11 cellular contexts compared by ENCODE assay signal in the genomic region with DNA sequence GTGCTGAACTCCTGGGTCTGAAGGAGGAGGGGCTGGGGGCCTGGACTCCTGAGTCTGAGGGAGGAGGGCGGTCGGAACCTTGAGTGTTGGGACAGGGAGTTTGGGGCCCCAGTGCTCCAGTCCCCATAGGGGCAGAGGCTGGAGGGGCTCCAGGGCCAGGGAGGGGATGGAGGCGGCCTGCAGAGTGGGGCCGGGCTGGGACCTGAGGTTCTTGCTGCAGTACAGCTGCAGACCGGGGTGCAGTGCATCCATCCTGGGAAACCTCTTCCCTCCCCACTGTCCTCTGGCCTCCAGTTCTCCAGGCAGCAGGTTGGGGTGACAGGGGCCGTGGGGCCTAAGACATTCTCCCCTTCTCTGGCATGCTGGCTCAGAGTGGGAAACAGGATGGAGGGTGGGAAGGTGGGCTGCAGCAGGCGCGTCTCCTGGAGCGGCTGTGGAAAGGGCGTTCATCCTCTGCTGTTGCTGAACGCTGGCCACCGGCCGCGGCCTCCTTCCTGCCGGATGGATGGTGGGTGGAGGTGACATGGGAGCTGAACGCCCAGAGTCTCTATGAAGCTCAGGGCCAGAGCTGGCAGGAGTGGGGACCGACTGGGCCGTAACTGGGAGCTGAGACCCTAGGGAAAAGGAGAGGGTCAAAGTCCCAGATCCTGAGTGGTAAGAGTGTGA. TPM values are rescaled to one million over a fixed set of nuclear protein-coding genes. Genes with fewer than 3 reads are reported as not detected.
DNase-seq lines count a peak whose midpoint lies in the region; ATAC-seq, FAIRE-seq and TF ChIP-seq lines count a peak whose summit lies in the region.
"Had no signal": no experiment of that assay in that cellular context is flagged by ENCODE, and none has a peak within 500 bp of the region (broad histone marks: within the 10 kb centered on the region; RNA-seq: fewer than 3 reads in every experiment).

No MANE protein-coding gene starts in this region.

- H3K36me3 Mint-ChIP-seq in neural progenitor cell, result peaks cover 3% of the 10 kb centered on the region

- H2BK15ac ChIP-seq in H1 (ENCODE audit: low read length), result no peak overlapping the region

- H4K8ac ChIP-seq in H1 (ENCODE audit: extremely low read depth, insufficient read depth, low read length), result peak overlapping the region; percentile 6; the same call in 1 of the 2 replicates

- no peak overlapping the region for H2BK20ac ChIP-seq in H1 (ENCODE audit: low read length)

- POLR2A ChIA-PET in BJ (lab: Charles Lee) (no interaction called here), H1 (lab: Charles Lee; ENCODE audit: partially characterized antibody) (interaction anchor here (0.5 to 1.1 kb wide), 4 partner anchors 74 to 339 kb away, joined by 3 read pairs; partner anchors contain the start of genes UBE2S and ZNF784)

- H2AK5ac ChIP-seq in H1 (ENCODE audit: low read depth, low read length), result no peak overlapping the region

- no peak overlapping the region for H4K5ac ChIP-seq in H1 (ENCODE audit: insufficient read length, low read depth, low read length)

- no peak for ATAC-seq in HG03039 (IDR thresholded peaks at IDR 0.05; ENCODE audit: unreplicated experiment)

- WGBS in H1 (ENCODE audit: extremely low coverage in 1 of 2, insufficient coverage in 1 of 2, insufficient read length in 1 of 2, insufficient replicate concordance in 2 of 2, low coverage in 1 of 2, low lambda C conversion rate in 2 of 2, missing lambda C conversion rate in 1 of 2), 2 experiments, result 90% methylated on average over 18 of the region's 18 CpGs; no CpG with 5 or more reads in 1 of the 2 experiments

- H2AFZ ChIP-seq in KMS-11 (ENCODE audit: low read depth) (no peak overlapping the region), H1 (ENCODE audit: low read length) (no peak overlapping the region), neural progenitor cell (replicated peaks) (no peak overlapping the region)

- H3K27ac ChIP-seq in KMS-11 (no peak overlapping the region), H1 (ENCODE audit: low read depth, low read length) (no peak overlapping the region; the same call in 1 of the 2 replicates), neural progenitor cell (peak overlapping the region; percentile 53)

- H3K4me3 Mint-ChIP-seq in neural progenitor cell, result peak overlapping the region; percentile 89

- 0 out of 2 replicates have a peak overlapping the region, but pooled peaks have one; percentile 5 for H2BK5ac ChIP-seq in H1 (ENCODE audit: low read depth, low read length)

- peaks cover 4% of the 10 kb centered on the region for H3K27me3 Mint-ChIP-seq in neural progenitor cell (ENCODE audit: insufficient read depth, low read depth)

- peaks cover 30% of the 10 kb centered on the region for H3F3A ChIP-seq in neural progenitor cell (ENCODE audit: low read depth)

- TF ChIP-seq CTCF in BJ (IDR thresholded peaks at IDR 0.05; ENCODE audit: insufficient read depth, low read depth, low read length) (no peak), KMS-11 (conservative IDR thresholded peaks at IDR 0.05; ENCODE audit: low read depth, low read length) (no peak), H1 (IDR thresholded peaks at IDR 0.05; ENCODE audit: control extremely low read depth in 1 of 3, insufficient read depth in 1 of 3, low read depth in 1 of 3, low read length in 3 of 3) (no peak), neural progenitor cell (IDR thresholded peaks at IDR 0.05) (no peak)

- CTCF ChIA-PET in BJ (lab: Yijun Ruan, JAX) (interaction anchor here (1.8 kb wide), 1 partner anchor 16 kb away, joined by 8 read pairs; no protein-coding TSS in a partner anchor), H1 (lab: Charles Lee; ENCODE audit: partially characterized antibody) (interaction anchor here (0.8 to 0.9 kb wide), 2 partner anchors 16 to 25 kb away, joined by 3 to 5 read pairs; no protein-coding TSS in a partner anchor)

- no peaks in the 10 kb centered on the region for H4K20me1 ChIP-seq in KMS-11 (ENCODE audit: insufficient read depth)
- H4K20me1 ChIP-seq in H1 (replicated peaks in 1 of 2; ENCODE audit: control insufficient read depth in 1 of 2, insufficient read depth in 2 of 2, low read length in 2 of 2), result no peaks in the 10 kb centered on the region
- H4K20me1 ChIP-seq in neural progenitor cell (ENCODE audit: low read depth), result peaks cover 5% of the 10 kb centered on the region

- no peak overlapping the region for H3K23ac ChIP-seq in H1 (ENCODE audit: insufficient read length)

- H3K9me3 ChIP-seq in H1 (ENCODE audit: insufficient read depth in 2 of 2, low read depth in 1 of 2, low read length in 1 of 2) (no peaks in the 10 kb centered on the region; a peak in 1 of 4 replicates), neural progenitor cell (ENCODE audit: low read depth) (no peaks in the 10 kb centered on the region)

- H3K9me3 Mint-ChIP-seq in neural progenitor cell, result no peaks in the 10 kb centered on the region

- H3K4ac ChIP-seq in H1 (replicated peaks; ENCODE audit: insufficient read length, low read depth, low read length), result no peak overlapping the region

- DNase-seq in BJ (ENCODE audit: low read depth), result no peak
- no peak for DNase-seq in H1 (ENCODE audit: low read depth in 1 of 2, low spot score in 2 of 2)
- DNase-seq in neural progenitor cell (ENCODE audit: low spot score), result no peak
- DNase-seq in NCI-H748 treated with DMSO at 0.1 percent for 48 hours (lab: John Stamatoyannopoulos, UW), result no peak
- DNase-seq in NCI-H2029 (lab: John Stamatoyannopoulos, UW), result no peak
- no peak for DNase-seq in A172 (ENCODE audit: low spot score)
- DNase-seq: activated naive CD4-positive, alpha-beta T cell treated with Interleukin-2 at 50 U/mL for 16 hours; NCI-H1436 had no signal

- peaks cover 36% of the 10 kb centered on the region for H3K4me1 ChIP-seq in KMS-11 (ENCODE audit: low read depth, poor library complexity, severe bottlenecking)
- peaks cover 3 to 13% (median 8%) of the 10 kb centered on the region in 4 experiments for H3K4me1 ChIP-seq in H1 (replicated peaks in 1 of 4; ENCODE audit: control insufficient read depth in 3 of 4, insufficient read depth in 4 of 4, low read length in 3 of 4)
- peaks cover 8% of the 10 kb centered on the region for H3K4me1 ChIP-seq in neural progenitor cell

- no peak overlapping the region for H2BK120ac ChIP-seq in H1 (replicated peaks; ENCODE audit: low read depth, low read length)

- H3K36me3 ChIP-seq in BJ (ENCODE audit: control insufficient read depth, insufficient read depth, low read length) (peaks cover 6% of the 10 kb centered on the region), KMS-11 (ENCODE audit: insufficient read depth) (no peaks in the 10 kb centered on the region), H1 (ENCODE audit: control insufficient read depth in 2 of 4, insufficient read depth in 4 of 4, low read length in 3 of 4) (peaks cover 4 to 20% (median 12%) of the 10 kb centered on the region in 4 experiments; a peak in 6 of 8 replicates), neural progenitor cell (no peaks in the 10 kb centered on the region)

- H3K14ac ChIP-seq in H1 (ENCODE audit: insufficient read length), result no peak overlapping the region

- H4K91ac ChIP-seq in H1 (replicated peaks; ENCODE audit: insufficient read length, low read length), result no peak overlapping the region

- peaks cover 5% of the 10 kb centered on the region; the same call in 1 of the 2 replicates for H3K23me2 ChIP-seq in H1 (ENCODE audit: low read depth, low read length)

- H3K4me2 ChIP-seq in KMS-11 (peak overlapping the region; percentile 59; the same call in 1 of the 2 replicates), H1 (ENCODE audit: insufficient read depth in 1 of 2, low read depth in 2 of 2, low read length in 2 of 2) (peak overlapping the region; percentile 62 to 64), neural progenitor cell (peak overlapping the region; percentile 87)

- TF ChIP-seq EP300 in H1 (IDR thresholded peaks at IDR 0.05; ENCODE audit: borderline replicate concordance in 1 of 2, low read depth in 2 of 2, low read length in 2 of 2), result no peak

- peak overlapping the region; percentile 57 for H3K4me3 ChIP-seq in BJ (ENCODE audit: low read depth, low read length)
- no peak overlapping the region for H3K4me3 ChIP-seq in KMS-11 (IDR thresholded peaks at IDR 0.05; ENCODE audit: insufficient read depth, low read depth, low read length)
- H3K4me3 ChIP-seq in H1 (ENCODE audit: extremely low read depth in 1 of 4, insufficient read depth in 2 of 4, low read depth in 3 of 4, low read length in 4 of 4), result peak overlapping the region in 2 of 4 experiments; percentile 54 to 69; a peak in 4 of 8 replicates
- peak overlapping the region; percentile 98 for H3K4me3 ChIP-seq in neural progenitor cell

- peak overlapping the region; percentile 80; the same call in 1 of the 2 replicates for H3K9ac ChIP-seq in KMS-11
- peak overlapping the region in 1 of 4 experiments; percentile 37; a peak in 3 of 7 replicates for H3K9ac ChIP-seq in H1 (replicated peaks in 1 of 4; ENCODE audit: extremely low read depth in 1 of 4, low read depth in 3 of 4, low read length in 3 of 4)
- H3K9ac ChIP-seq in neural progenitor cell, result peak overlapping the region; percentile 85

- no peaks in the 10 kb centered on the region for H3K27me3 ChIP-seq in BJ (ENCODE audit: control insufficient read depth, insufficient read depth, low read length)
- H3K27me3 ChIP-seq in KMS-11 (ENCODE audit: insufficient read depth, low read depth), result no peaks in the 10 kb centered on the region
- no peaks in the 10 kb centered on the region for H3K27me3 ChIP-seq in H1 (replicated peaks in 1 of 4; ENCODE audit: control insufficient read depth in 3 of 4, extremely low read depth in 1 of 4, insufficient read depth in 3 of 4, low read length in 3 of 4)
- H3K27me3 ChIP-seq in neural progenitor cell, result no peaks in the 10 kb centered on the region

- no peaks in the 10 kb centered on the region for H3K79me2 ChIP-seq in KMS-11 (ENCODE audit: insufficient read depth, low read depth)
- peaks cover 0 to 11% of the 10 kb centered on the region in 2 experiments; a peak in 2 of 4 replicates for H3K79me2 ChIP-seq in H1 (ENCODE audit: control insufficient read depth in 1 of 2, insufficient read depth in 2 of 2, low read length in 2 of 2)
- H3K79me2 ChIP-seq in neural progenitor cell (ENCODE audit: low read depth), result peaks cover 19% of the 10 kb centered on the region

- TF ChIP-seq POLR2A in H1 (IDR thresholded peaks at IDR 0.05; ENCODE audit: control extremely low read depth in 1 of 2, low read depth in 2 of 2, low read length in 2 of 2), result no peak

- peak overlapping the region; percentile 87 for H3K27ac Mint-ChIP-seq in neural progenitor cell

- FAIRE-seq in H1 (lab: Jason Lieb, UNC), result no peak

- H3K4me1 Mint-ChIP-seq in neural progenitor cell, result peaks cover 29% of the 10 kb centered on the region

- H2BK12ac ChIP-seq in H1 (ENCODE audit: low read depth, low read length), result no peak overlapping the region

- no peak for TF ChIP-seq RAD21 in H1 (IDR thresholded peaks at IDR 0.05 in 1 of 2, conservative IDR thresholded peaks at IDR 0.05 in 1 of 2; ENCODE audit: low read depth in 2 of 2, low read length in 2 of 2)

- H3K79me1 ChIP-seq in H1 (ENCODE audit: low read depth, low read length), result peaks cover 11% of the 10 kb centered on the region; the same call in 1 of the 2 replicates

- H3K18ac ChIP-seq in H1 (ENCODE audit: extremely low read depth, low read length), result no peak overlapping the region

- H3K56ac ChIP-seq in H1 (replicated peaks; ENCODE audit: insufficient read length, low read depth, low read length), result no peak overlapping the region

RNA-seq across cellular contexts. Expression of gene BRSK1, which starts 1.6 kb away (rescaled TPM):
- polyA plus RNA-seq in BJ (2011; rRNA removed), result 10.6 and 12.8 TPM in 2 replicates
- polyA minus RNA-seq in BJ (2011; rRNA and poly(A)+ RNA removed), result 2.1 and 4.7 TPM in 2 replicates
- 32.7 and 33.6 TPM in 2 replicates for total RNA-seq in H1 (2021; fragmentation: NEBNext Ultra II Directional; extraction: Animal tissue kit (Norgen Biotek cat#: 25700))
- polyA plus RNA-seq in H1 (2011; rRNA removed), result 27.6 and 55.2 TPM in 2 replicates
- polyA plus RNA-seq in H1 (2011; cell fraction: cytosol; rRNA removed), result 51.4 TPM
- polyA plus RNA-seq in H1 (2011; cell fraction: nucleus; rRNA removed), result 281 TPM
- polyA plus RNA-seq in H1 (2012, experiment 1 of 2), result 32.1 to 43.0 TPM (median 39.5 TPM) in 4 replicates
- 19.0 TPM for polyA plus RNA-seq in H1 (2012, experiment 2 of 2)
- 19.6 TPM for polyA plus RNA-seq in H1 (2013, experiment 1 of 2)
- 16.3 TPM for polyA plus RNA-seq in H1 (2013, experiment 2 of 2)
- polyA minus RNA-seq in H1 (2011; rRNA and poly(A)+ RNA removed), result 10.9 and 17.1 TPM in 2 replicates
- 14.6 TPM for polyA minus RNA-seq in H1 (2011; cell fraction: cytosol; rRNA and poly(A)+ RNA removed)
- 30.8 TPM for polyA minus RNA-seq in H1 (2011; cell fraction: nucleus; rRNA and poly(A)+ RNA removed)
- 24.1 and 43.1 TPM in 2 replicates for total RNA-seq in neural progenitor cell (ENCODE audit: low replicate concordance)
- 11.6 and 12.8 TPM in 2 replicates for total RNA-seq in A172 (2014; rRNA removed; shearing (Covaris generic))

RNA-seq across cellular contexts. Expression of gene HSPBP1, which starts 5.4 kb away (rescaled TPM):
- polyA plus RNA-seq in BJ (2011; rRNA removed) (24.4 and 43.8 TPM in 2 replicates), H1 (2011; rRNA removed) (100 and 111 TPM in 2 replicates)
- polyA minus RNA-seq in BJ (2011; rRNA and poly(A)+ RNA removed), result 15.7 and 17.5 TPM in 2 replicates
- 63.4 and 68.8 TPM in 2 replicates for total RNA-seq in H1 (2021; fragmentation: NEBNext Ultra II Directional; extraction: Animal tissue kit (Norgen Biotek cat#: 25700))
- polyA plus RNA-seq in H1 (2011; cell fraction: cytosol; rRNA removed), result 86.6 TPM
- polyA plus RNA-seq in H1 (2011; cell fraction: nucleus; rRNA removed), result 74.0 TPM
- polyA plus RNA-seq in H1 (2012, experiment 1 of 2), result 44.6 to 69.6 TPM (median 66.9 TPM) in 4 replicates
- polyA plus RNA-seq in H1 (2012, experiment 2 of 2), result 84.2 TPM
- polyA plus RNA-seq in H1 (2013, experiment 1 of 2), result 34.0 TPM
- 34.1 TPM for polyA plus RNA-seq in H1 (2013, experiment 2 of 2)
- polyA minus RNA-seq in H1 (2011; rRNA and poly(A)+ RNA removed), result 16.1 and 17.2 TPM in 2 replicates
- polyA minus RNA-seq in H1 (2011; cell fraction: cytosol; rRNA and poly(A)+ RNA removed), result 28.0 TPM
- polyA minus RNA-seq in H1 (2011; cell fraction: nucleus; rRNA and poly(A)+ RNA removed), result 21.6 TPM
- 15.0 and 43.1 TPM in 2 replicates for total RNA-seq in neural progenitor cell (ENCODE audit: low replicate concordance)
- total RNA-seq in A172 (2014; rRNA removed; shearing (Covaris generic)), result 88.0 and 108 TPM in 2 replicates

RNA-seq across cellular contexts. Expression of gene PPP6R1, which starts 26.5 kb away (rescaled TPM):
- 25.9 and 42.5 TPM in 2 replicates for polyA plus RNA-seq in BJ (2011; rRNA removed)
- polyA minus RNA-seq in BJ (2011; rRNA and poly(A)+ RNA removed), result 45.2 and 45.5 TPM in 2 replicates
- 74.4 and 75.6 TPM in 2 replicates for total RNA-seq in H1 (2021; fragmentation: NEBNext Ultra II Directional; extraction: Animal tissue kit (Norgen Biotek cat#: 25700))
- 36.4 and 52.5 TPM in 2 replicates for polyA plus RNA-seq in H1 (2011; rRNA removed)
- polyA plus RNA-seq in H1 (2011; cell fraction: cytosol; rRNA removed), result 44.1 TPM
- 72.3 TPM for polyA plus RNA-seq in H1 (2011; cell fraction: nucleus; rRNA removed)
- polyA plus RNA-seq in H1 (2012, experiment 1 of 2), result 38.2 to 56.4 TPM (median 52.6 TPM) in 4 replicates
- 46.1 TPM for polyA plus RNA-seq in H1 (2012, experiment 2 of 2)
- 34.4 TPM for polyA plus RNA-seq in H1 (2013, experiment 1 of 2)
- polyA plus RNA-seq in H1 (2013, experiment 2 of 2), result 33.2 TPM
- 55.1 and 73.5 TPM in 2 replicates for polyA minus RNA-seq in H1 (2011; rRNA and poly(A)+ RNA removed)
- polyA minus RNA-seq in H1 (2011; cell fraction: cytosol; rRNA and poly(A)+ RNA removed), result 62.7 TPM
- polyA minus RNA-seq in H1 (2011; cell fraction: nucleus; rRNA and poly(A)+ RNA removed), result 41.3 TPM
- total RNA-seq in neural progenitor cell (ENCODE audit: low replicate concordance), result 13.1 and 40.4 TPM in 2 replicates
- total RNA-seq in A172 (2014; rRNA removed; shearing (Covaris generic)), result 73.6 and 80.1 TPM in 2 replicates

RNA-seq across cellular contexts. Expression of gene TMEM150B, which starts 39.8 kb away (rescaled TPM):
- polyA plus RNA-seq in BJ (2011; rRNA removed) (not detected in 2 replicates), H1 (2011; rRNA removed) (0.41 and 0.46 TPM in 2 replicates)
- polyA minus RNA-seq in BJ (2011; rRNA and poly(A)+ RNA removed), result not detected in 2 replicates
- 0.88 and 0.91 TPM in 2 replicates for total RNA-seq in H1 (2021; fragmentation: NEBNext Ultra II Directional; extraction: Animal tissue kit (Norgen Biotek cat#: 25700))
- 0.39 TPM for polyA plus RNA-seq in H1 (2011; cell fraction: cytosol; rRNA removed)
- polyA plus RNA-seq in H1 (2011; cell fraction: nucleus; rRNA removed), result 0.27 TPM
- polyA plus RNA-seq in H1 (2012, experiment 1 of 2), result 0.20 to 0.63 TPM (median 0.27 TPM) in 3 of 4 replicates, not detected in the other
- polyA plus RNA-seq in H1 (2012, experiment 2 of 2), result 0.31 TPM
- polyA plus RNA-seq in H1 (2013, experiment 1 of 2), result 0.34 TPM
- 0.22 TPM for polyA plus RNA-seq in H1 (2013, experiment 2 of 2)
- 0.35 TPM in 1 of 2 replicates, not detected in the other for polyA minus RNA-seq in H1 (2011; rRNA and poly(A)+ RNA removed)
- not detected for polyA minus RNA-seq in H1 (2011; cell fraction: cytosol; rRNA and poly(A)+ RNA removed)
- not detected for polyA minus RNA-seq in H1 (2011; cell fraction: nucleus; rRNA and poly(A)+ RNA removed)
- total RNA-seq in neural progenitor cell (ENCODE audit: low replicate concordance), result 0.62 TPM in 1 of 2 replicates, not detected in the other
- not detected in 2 replicates for total RNA-seq in A172 (2014; rRNA removed; shearing (Covaris generic))
- total RNA-seq: SK-MEL-5 had no signal

RNA-seq across cellular contexts. Expression of gene KMT5C, which starts 54.3 kb away (rescaled TPM):
- polyA plus RNA-seq in BJ (2011; rRNA removed), result 3.7 and 6.4 TPM in 2 replicates
- polyA minus RNA-seq in BJ (2011; rRNA and poly(A)+ RNA removed), result 4.7 and 5.4 TPM in 2 replicates
- 31.5 and 33.4 TPM in 2 replicates for total RNA-seq in H1 (2021; fragmentation: NEBNext Ultra II Directional; extraction: Animal tissue kit (Norgen Biotek cat#: 25700))
- polyA plus RNA-seq in H1 (2011; rRNA removed), result 24.9 and 59.4 TPM in 2 replicates
- polyA plus RNA-seq in H1 (2011; cell fraction: cytosol; rRNA removed), result 51.5 TPM
- 148 TPM for polyA plus RNA-seq in H1 (2011; cell fraction: nucleus; rRNA removed)
- 23.9 to 39.0 TPM (median 36.7 TPM) in 4 replicates for polyA plus RNA-seq in H1 (2012, experiment 1 of 2)
- polyA plus RNA-seq in H1 (2012, experiment 2 of 2), result 19.9 TPM
- polyA plus RNA-seq in H1 (2013, experiment 1 of 2), result 19.6 TPM
- polyA plus RNA-seq in H1 (2013, experiment 2 of 2), result 16.4 TPM
- polyA minus RNA-seq in H1 (2011; rRNA and poly(A)+ RNA removed), result 11.4 and 23.8 TPM in 2 replicates
- polyA minus RNA-seq in H1 (2011; cell fraction: cytosol; rRNA and poly(A)+ RNA removed), result 15.4 TPM
- polyA minus RNA-seq in H1 (2011; cell fraction: nucleus; rRNA and poly(A)+ RNA removed), result 45.0 TPM
- total RNA-seq in neural progenitor cell (ENCODE audit: low replicate concordance), result 21.1 and 73.7 TPM in 2 replicates
- total RNA-seq in A172 (2014; rRNA removed; shearing (Covaris generic)), result 19.1 and 19.8 TPM in 2 replicates
